1 cellular context compared by ENCODE assay signal in genomic region chr5:154858251-154858971, GRCh38.
TF ChIP-seq lines count a peak whose summit lies in the region.

TSS of gene CNOT8 (plus strand) at chr5:154858627. CDS start at chr5:154863279, 4,652 bp downstream.

TF ChIP-seq in GM12878, 131 proteins besides CTCF, POLR2A, EP300 and RAD21 (continued from another document and continues in another):
- TF ChIP-seq ZNF592 (IDR thresholded peaks at IDR 0.05) (no peak), ATF2 (IDR thresholded peaks at IDR 0.05; ENCODE audit: low read length) (no peak), RFX5 (IDR thresholded peaks at IDR 0.05; ENCODE audit: low read depth, low read length) (0 out of 2 replicates have a peak, but pooled peaks have one; percentile 11), MTA2 (IDR thresholded peaks at IDR 0.05; ENCODE audit: low read depth) (no peak), NFYA (IDR thresholded peaks at IDR 0.05; ENCODE audit: borderline replicate concordance, low read depth, low read length) (no peak), EED (IDR thresholded peaks at IDR 0.05; ENCODE audit: low read depth) (no peak), GATAD2B (conservative IDR thresholded peaks at IDR 0.05; ENCODE audit: low read depth) (0 out of 2 replicates have a peak, but pooled peaks have one; percentile 27), POU2F2 (IDR thresholded peaks at IDR 0.05; ENCODE audit: borderline replicate concordance, low read depth, low read length) (0 out of 3 replicates have a peak, but pooled peaks have one; percentile 29), ESRRA (IDR thresholded peaks at IDR 0.05; ENCODE audit: low read length) (no peak), NKRF (conservative IDR thresholded peaks at IDR 0.05) (peak; percentile 1; the same call in 1 of the 2 replicates), MAX (IDR thresholded peaks at IDR 0.05; ENCODE audit: low read depth, low read length) (no peak; the same call in 1 of the 2 replicates), HCFC1 (IDR thresholded peaks at IDR 0.05; ENCODE audit: low read length) (peak; percentile 70), RAD51 (IDR thresholded peaks at IDR 0.05) (no peak), MXI1 (IDR thresholded peaks at IDR 0.05; ENCODE audit: low read depth, low read length) (0 out of 2 replicates have a peak, but pooled peaks have one; percentile 44), IRF4 (IDR thresholded peaks at IDR 0.05; ENCODE audit: low read depth, low read length) (no peak), IKZF1 (conservative IDR thresholded peaks at IDR 0.05) (peak; percentile 76), ASH2L (IDR thresholded peaks at IDR 0.05; ENCODE audit: borderline replicate concordance, low read depth) (no peak), ZNF274 (IDR thresholded peaks at IDR 0.05; ENCODE audit: insufficient read depth, insufficient read length) (no peak), NFIC (IDR thresholded peaks at IDR 0.05; ENCODE audit: low read depth, low read length) (no peak), PRDM15 (CRISPR knock-in tag; IDR thresholded peaks at IDR 0.05) (no peak), STAT3 (IDR thresholded peaks at IDR 0.05; ENCODE audit: low read depth, low read length) (no peak), HDAC2 (IDR thresholded peaks at IDR 0.05) (no peak), YY1 (IDR thresholded peaks at IDR 0.05; ENCODE audit: low read depth, low read length) (peak; percentile 85), BRCA1 (IDR thresholded peaks at IDR 0.05; ENCODE audit: low read depth, low read length) (no peak), BCLAF1 (IDR thresholded peaks at IDR 0.05) (no peak), TBL1XR1 (IDR thresholded peaks at IDR 0.05; ENCODE audit: low read depth, low read length) (no peak), ZBED1 (IDR thresholded peaks at IDR 0.05; ENCODE audit: borderline replicate concordance) (0 out of 2 replicates have a peak, but pooled peaks have one; percentile 58), CBFB (IDR thresholded peaks at IDR 0.05; ENCODE audit: low read depth) (no peak), SMAD5 (IDR thresholded peaks at IDR 0.05; ENCODE audit: low read depth) (peak; percentile 87), FOS (IDR thresholded peaks at IDR 0.05; ENCODE audit: borderline replicate concordance, extremely low read depth, insufficient read length) (no peak), SIX5 (IDR thresholded peaks at IDR 0.05; ENCODE audit: low read depth, low read length, severe bottlenecking) (no peak), USF1 (IDR thresholded peaks at IDR 0.05; ENCODE audit: borderline replicate concordance, extremely low read length, insufficient read depth, low read depth, low read length) (no peak), JUND (IDR thresholded peaks at IDR 0.05; ENCODE audit: low read depth, low read length) (no peak), BMI1 (IDR thresholded peaks at IDR 0.05; ENCODE audit: borderline replicate concordance) (no peak), HDAC6 (IDR thresholded peaks at IDR 0.05; ENCODE audit: unreplicated experiment) (no peak), ZBTB4 (CRISPR knock-in tag; IDR thresholded peaks at IDR 0.05) (no peak), MEF2B (IDR thresholded peaks at IDR 0.05; ENCODE audit: partially characterized antibody, poor library complexity, severe bottlenecking) (no peak), MYC (IDR thresholded peaks at IDR 0.05; ENCODE audit: insufficient read depth, insufficient read length, insufficient replicate concordance, low read length, severe bottlenecking) (no peak), TCF7 (IDR thresholded peaks at IDR 0.05; ENCODE audit: borderline replicate concordance) (no peak), GABPA (IDR thresholded peaks at IDR 0.05; ENCODE audit: low read depth) (peak; percentile 82), SPI1 (IDR thresholded peaks at IDR 0.05; ENCODE audit: borderline replicate concordance, insufficient read depth, low read depth, low read length) (no peak), SIN3A (IDR thresholded peaks at IDR 0.05; ENCODE audit: low read depth, low read length) (0 out of 2 replicates have a peak, but pooled peaks have one; percentile 24), NR2C2 (IDR thresholded peaks at IDR 0.05; ENCODE audit: borderline replicate concordance, control insufficient read depth, insufficient read length, low read depth) (no peak)
